In genomic region chr1:64469614-64469976, GRCh38 we compare ENCODE assay signal across 7 cellular contexts. TPM values are rescaled to one million over a fixed set of nuclear protein-coding genes. Genes with fewer than 3 reads are reported as not detected.
DNase-seq lines count a peak whose midpoint lies in the region; ATAC-seq, FAIRE-seq and TF ChIP-seq lines count a peak whose summit lies in the region.

No MANE protein-coding gene starts in this region.

- DNase-seq in GM23338 (ENCODE audit: low spot score) (peak; percentile 59), SJSA1 (ENCODE audit: low read depth in 1 of 2, low spot score in 2 of 2) (no peak), fibroblast of the aortic adventitia (ENCODE audit: low read depth) (no peak), prostate gland (ENCODE audit: low spot score) (peak; percentile 4), GM19239 (ENCODE audit: insufficient read length, low spot score) (no peak)

- intact Hi-C loops in prostate gland (cut with DNase I): loop anchor here (5.0 kb wide), 2 partner anchors 197 to 208 kb away; no protein-coding TSS in a partner anchor

- H3K9me2 ChIP-seq in GM23338 (ENCODE audit: insufficient read depth): no peaks in the 10 kb centered on the region

- H3K4me1 ChIP-seq in GM23338 (ENCODE audit: insufficient read depth): peaks cover 18% of the 10 kb centered on the region
- H3K4me1 ChIP-seq in SJSA1 (replicated peaks): peaks cover 17% of the 10 kb centered on the region
- H3K4me1 ChIP-seq in prostate gland (replicated peaks): no peaks in the 10 kb centered on the region

- FAIRE-seq in GM19239 (lab: Jason Lieb, UNC): no peak

- no peaks in the 10 kb centered on the region for H3K9me3 Mint-ChIP-seq in GM23338

- no peak for TF ChIP-seq POLR2A in prostate gland (IDR thresholded peaks at IDR 0.05)

- H3K36me3 ChIP-seq in GM23338 (ENCODE audit: insufficient read depth) (no peaks in the 10 kb centered on the region), SJSA1 (no peaks in the 10 kb centered on the region), prostate gland (no peaks in the 10 kb centered on the region)

- peaks cover 32% of the 10 kb centered on the region for H3K4me1 Mint-ChIP-seq in GM23338

- no peaks in the 10 kb centered on the region for H3K9me3 ChIP-seq in SJSA1 (replicated peaks)
- H3K9me3 ChIP-seq in prostate gland: no peaks in the 10 kb centered on the region

- no peak overlapping the region for H3K27ac Mint-ChIP-seq in GM23338

- H3K27me3 ChIP-seq in GM23338 (ENCODE audit: insufficient read depth): peaks cover 32% of the 10 kb centered on the region
- peaks cover 38% of the 10 kb centered on the region for H3K27me3 ChIP-seq in SJSA1 (replicated peaks)
- H3K27me3 ChIP-seq in prostate gland (replicated peaks; ENCODE audit: insufficient read depth): no peaks in the 10 kb centered on the region

- peak overlapping the region; percentile 88 for H3K4me3 Mint-ChIP-seq in GM23338

- peaks cover 27% of the 10 kb centered on the region for H3K79me2 ChIP-seq in GM23338 (replicated peaks; ENCODE audit: insufficient read depth)

- peak overlapping the region; percentile 63 for H3K4me3 ChIP-seq in GM23338
- peak overlapping the region; percentile 51 for H3K4me3 ChIP-seq in SJSA1
- peak overlapping the region; percentile 70 for H3K4me3 ChIP-seq in fibroblast of the aortic adventitia (ENCODE audit: low read depth, low read length)
- H3K4me3 ChIP-seq in prostate gland: peak overlapping the region; percentile 56 to 60

- peak; percentile 30 for ATAC-seq in GM23338
- no peak for ATAC-seq in HG03469 (IDR thresholded peaks at IDR 0.05; ENCODE audit: unreplicated experiment)
- ATAC-seq in HG03175 (IDR thresholded peaks at IDR 0.05; ENCODE audit: unreplicated experiment): no peak

- H3K36me3 Mint-ChIP-seq in GM23338 (ENCODE audit: low read depth): peaks cover 13% of the 10 kb centered on the region

- peak overlapping the region; percentile 94; the same call in 1 of the 2 replicates for H2AFZ ChIP-seq in GM23338

- peak overlapping the region; percentile 84 for H3K4me2 ChIP-seq in GM23338

- peaks cover 26% of the 10 kb centered on the region for H3K27me3 Mint-ChIP-seq in GM23338 (ENCODE audit: insufficient read depth, low read depth, poor library complexity)

- H3K27ac ChIP-seq in GM23338 (ENCODE audit: low read depth): no peak overlapping the region
- no peak overlapping the region for H3K27ac ChIP-seq in SJSA1
- H3K27ac ChIP-seq in prostate gland: peak overlapping the region; percentile 81 to 82

- no peak for TF ChIP-seq CTCF in GM23338 (conservative IDR thresholded peaks at IDR 0.05; ENCODE audit: low read depth in 2 of 2)
- TF ChIP-seq CTCF in fibroblast of the aortic adventitia (IDR thresholded peaks at IDR 0.05; ENCODE audit: insufficient read depth, low read length): no peak
- TF ChIP-seq CTCF in prostate gland (IDR thresholded peaks at IDR 0.05): no peak

- H3F3A ChIP-seq in GM23338 (replicated peaks; ENCODE audit: low read depth): no peaks in the 10 kb centered on the region

- 2% methylated on average over 22 of the region's 22 CpGs for WGBS in prostate gland

- H4K20me1 ChIP-seq in GM23338 (replicated peaks; ENCODE audit: insufficient read depth): 0 out of 2 replicates have a peak, but pooled peaks cover 3% of the 10 kb centered on the region

TF ChIP-seq in GM23338, 12 proteins besides CTCF, POLR2A, EP300 and RAD21:
- no peak for TF ChIP-seq STAT1 (IDR thresholded peaks at IDR 0.05; ENCODE audit: unreplicated experiment)
- TF ChIP-seq JUNB (IDR thresholded peaks at IDR 0.05; ENCODE audit: unreplicated experiment): no peak
- no peak for TF ChIP-seq NANOG (IDR thresholded peaks at IDR 0.05; ENCODE audit: borderline replicate concordance)
- no peak for TF ChIP-seq CREB1 (CRISPR knock-in tag; IDR thresholded peaks at IDR 0.05; ENCODE audit: low read depth)
- TF ChIP-seq EZH2phosphoT487 (IDR thresholded peaks at IDR 0.05; ENCODE audit: unreplicated experiment): no peak
- TF ChIP-seq EZH2 (IDR thresholded peaks at IDR 0.05; ENCODE audit: low read depth, unreplicated experiment): no peak

RNA-seq across cellular contexts. Expression of gene CACHD1, which starts 0.3 kb away (rescaled TPM):
- total RNA-seq in GM23338 (2014; rRNA removed; shearing (Covaris generic)): 40.7 and 43.7 TPM in 2 replicates
- polyA plus RNA-seq in GM23338 (2016; fragmentation: Nextera tagmentation; extraction: Ambion mirVana): 10.9 and 12.6 TPM in 2 replicates
- total RNA-seq in SJSA1 (2014; rRNA removed; shearing (Covaris generic)): 0.34 TPM in 2 replicates
- 7.3 and 11.6 TPM in 2 replicates for total RNA-seq in fibroblast of the aortic adventitia (ENCODE audit: low replicate concordance)
- 10 to 100 TPM; 10.8 to 14.4 TPM for total RNA-seq in prostate gland

Comparison
In these comparisons a context has a peak if more than half of its experiments do, and no peak if none do; other contexts are left out.
1. DNase-seq: peak in GM23338 (single experiment) and prostate gland (single experiment); none in SJSA1 (0 of 2), fibroblast of the aortic adventitia (single experiment) and GM19239 (single experiment).
2. H3K27ac ChIP-seq: peak in prostate gland (2 of 2); none in GM23338 (single experiment) and SJSA1 (single experiment).
3. Peak in every context shown above with its lines, with median percentiles within 50 percentile points of each other: H3K4me3 ChIP-seq.